In the genomic region with DNA sequence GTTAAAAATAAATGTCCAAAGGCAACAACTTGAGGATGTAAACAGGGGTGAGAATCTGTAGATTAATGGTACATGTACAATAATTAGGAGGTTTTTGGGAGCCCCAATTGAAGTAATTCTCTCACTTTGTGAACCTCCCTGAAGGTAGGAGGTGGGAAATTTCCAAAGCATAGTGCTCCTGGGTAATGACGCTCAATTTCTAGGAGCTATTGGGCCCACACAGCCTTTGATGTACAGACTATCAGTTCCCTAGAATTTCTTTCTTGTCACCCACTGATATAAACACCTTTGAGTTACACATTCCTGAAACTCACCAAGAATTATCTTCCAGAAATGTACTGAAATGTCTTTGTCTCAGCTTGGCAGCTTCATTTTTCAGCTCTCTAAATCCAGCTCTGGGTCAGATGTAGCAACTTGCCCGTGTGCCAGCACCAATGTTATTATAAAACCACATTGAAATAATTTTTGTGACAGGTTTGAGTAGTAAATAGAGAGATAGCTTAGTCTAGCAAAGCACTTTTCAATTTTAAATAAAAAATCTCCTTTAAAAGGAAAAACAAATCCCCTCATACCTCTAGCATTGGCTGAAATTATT, we compare ENCODE assay signal across 30 cellular contexts. TPM values are rescaled to one million over a fixed set of nuclear protein-coding genes. Genes with fewer than 3 reads are reported as not detected.
"Had no signal": no experiment of that assay in that cellular context is flagged by ENCODE, and none has a peak within 500 bp of the region (broad histone marks: within the 10 kb centered on the region; RNA-seq: fewer than 3 reads in every experiment).

No MANE protein-coding gene starts in this region.

- H3K4me2 ChIP-seq: neural progenitor cell had no signal

- H3K36me3 Mint-ChIP-seq: natural killer cell; stimulated activated memory B cell treated with anti-CD40 and anti-IgM and Interleukin-4, amounts not matched to agents 10 μg/mL and 1 μg/mL and 100 μg/mL, for 72 hours had no signal

- DNase-seq: naive thymus-derived CD4-positive, alpha-beta T cell; natural killer cell; occipital lobe; pancreas; right cardiac atrium; right lobe of liver; sigmoid colon; small intestine; stimulated activated CD4-positive, alpha-beta T cell treated with anti-CD3 and anti-CD28 coated beads, Interleukin-15, amount 100 ng/mL, for 24 hours; stimulated activated CD4-positive, alpha-beta T cell treated with anti-CD3 and anti-CD28 coated beads, Interleukin-2, amount 100 ng/mL, for 24 hours; stimulated activated CD4-positive, alpha-beta T cell treated with anti-CD3 and anti-CD28 coated beads, Interleukin-2, amount 100 ng/mL, for 48 hours; stimulated activated CD4-positive, alpha-beta T cell treated with anti-CD3 and anti-CD28 coated beads, Interleukin-4, amount 100 ng/mL, for 4 hours; stimulated activated CD8-positive, alpha-beta memory T cell treated with anti-CD3 and anti-CD28 coated beads, Interleukin-4, amount 100 ng/mL, for 48 hours; stimulated activated naive CD4-positive, alpha-beta T cell; stimulated activated naive CD8-positive, alpha-beta T cell treated with anti-CD3 and anti-CD28 coated beads, Interleukin-15, amount 100 ng/mL, for 72 hours; stimulated activated naive CD8-positive, alpha-beta T cell treated with anti-CD3 and anti-CD28 coated beads, Interleukin-15, Interleukin-2, amounts not matched to agents 100 U/mL and 50 U/mL, for 24 hours; substantia nigra; testis; tibial artery; transverse colon; upper lobe of right lung; uterus had no signal

- H3K4me1 ChIP-seq: neural progenitor cell, pancreas, prostate gland, right lobe of liver, sigmoid colon, suprapubic skin, testis, tibial artery, transverse colon, upper lobe of right lung, uterus had no signal

- H3K27me3 ChIP-seq: neural progenitor cell, pancreas, right lobe of liver, sigmoid colon, suprapubic skin, testis, tibial artery, transverse colon, upper lobe of right lung, uterus had no signal

- H3K4me3 ChIP-seq: neural progenitor cell, pancreas, prostate gland, right lobe of liver, sigmoid colon, suprapubic skin, testis, tibial artery, transverse colon, upper lobe of right lung, uterus had no signal

- H3K4me3 Mint-ChIP-seq: naive thymus-derived CD4-positive, alpha-beta T cell; natural killer cell; nephron; neural progenitor cell; stimulated activated memory B cell treated with anti-CD40 and anti-IgM and Interleukin-4, amounts not matched to agents 10 μg/mL and 1 μg/mL and 100 μg/mL, for 72 hours; stimulated activated naive CD8-positive, alpha-beta T cell treated with anti-CD3 and anti-CD28 coated beads, Interleukin-15, amount 100 ng/mL, for 72 hours; type B pancreatic cell had no signal

- ATAC-seq: naive thymus-derived CD4-positive, alpha-beta T cell; natural killer cell; pancreas; right cardiac atrium; right lobe of liver; stimulated activated memory B cell treated with anti-CD40 and anti-IgM and Interleukin-4, amounts not matched to agents 10 μg/mL and 1 μg/mL and 100 μg/mL, for 72 hours; stimulated activated naive CD8-positive, alpha-beta T cell treated with anti-CD3 and anti-CD28 coated beads, Interleukin-15, amount 100 ng/mL, for 72 hours; stimulated activated naive CD8-positive, alpha-beta T cell treated with anti-CD3 and anti-CD28 coated beads, Interleukin-15, Interleukin-2, amounts not matched to agents 100 U/mL and 50 U/mL, for 24 hours; upper lobe of right lung had no signal

- H2AFZ ChIP-seq: neural progenitor cell had no signal

- H3K36me3 ChIP-seq: neural progenitor cell, pancreas, prostate gland, right lobe of liver, sigmoid colon, suprapubic skin, tibial artery, transverse colon, upper lobe of right lung, uterus had no signal

- H3K27ac ChIP-seq: neural progenitor cell, pancreas, prostate gland, right lobe of liver, sigmoid colon, suprapubic skin, testis, tibial artery, transverse colon, upper lobe of right lung, uterus had no signal

- H3K27ac Mint-ChIP-seq: naive thymus-derived CD4-positive, alpha-beta T cell; natural killer cell; nephron; neural progenitor cell; stimulated activated memory B cell treated with anti-CD40 and anti-IgM and Interleukin-4, amounts not matched to agents 10 μg/mL and 1 μg/mL and 100 μg/mL, for 72 hours; stimulated activated naive CD8-positive, alpha-beta T cell treated with anti-CD3 and anti-CD28 coated beads, Interleukin-15, amount 100 ng/mL, for 72 hours; type B pancreatic cell had no signal

- H3K4me1 Mint-ChIP-seq: naive thymus-derived CD4-positive, alpha-beta T cell; natural killer cell; nephron; neural progenitor cell; stimulated activated memory B cell treated with anti-CD40 and anti-IgM and Interleukin-4, amounts not matched to agents 10 μg/mL and 1 μg/mL and 100 μg/mL, for 72 hours; stimulated activated naive CD8-positive, alpha-beta T cell treated with anti-CD3 and anti-CD28 coated beads, Interleukin-15, amount 100 ng/mL, for 72 hours had no signal

- H3K27me3 Mint-ChIP-seq: naive thymus-derived CD4-positive, alpha-beta T cell; stimulated activated memory B cell treated with anti-CD40 and anti-IgM and Interleukin-4, amounts not matched to agents 10 μg/mL and 1 μg/mL and 100 μg/mL, for 72 hours; stimulated activated naive CD8-positive, alpha-beta T cell treated with anti-CD3 and anti-CD28 coated beads, Interleukin-15, amount 100 ng/mL, for 72 hours; type B pancreatic cell had no signal

RNA-seq across cellular contexts. Expression of a gene that starts 36.6 kb away (rescaled TPM):
- total RNA-seq: naive thymus-derived CD4-positive, alpha-beta T cell; natural killer cell; pulmonary artery endothelial cell; renal cortical epithelial cell had no signal
- polyA plus RNA-seq: naive thymus-derived CD4-positive, alpha-beta T cell had no signal
